In the genomic region with DNA sequence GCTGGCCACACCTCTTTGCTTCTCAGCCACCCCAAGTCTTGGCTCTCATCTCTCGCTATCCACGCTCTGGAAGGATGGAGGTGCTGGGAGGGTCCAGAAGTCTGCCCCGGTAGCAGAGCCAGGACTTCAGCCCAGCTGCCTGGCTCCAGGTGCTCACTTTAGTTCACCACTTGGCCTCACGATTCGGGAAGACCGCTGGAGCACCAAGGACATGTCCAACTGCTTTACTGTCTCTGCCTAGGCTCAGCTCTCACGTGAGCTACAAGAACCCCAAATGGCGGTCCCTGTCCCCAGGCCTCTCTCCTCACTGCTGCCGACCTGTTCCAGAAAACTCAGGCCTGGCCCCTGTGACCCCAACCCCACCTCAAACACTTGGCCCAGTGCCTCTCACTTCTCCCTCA, we compare ENCODE assay signal across 18 cellular contexts. TPM values are rescaled to one million over a fixed set of nuclear protein-coding genes. Genes with fewer than 3 reads are reported as not detected.
DNase-seq lines count a peak whose midpoint lies in the region; ATAC-seq and TF ChIP-seq lines count a peak whose summit lies in the region.
"Had no signal": no experiment of that assay in that cellular context is flagged by ENCODE, and none has a peak within 500 bp of the region (broad histone marks: within the 10 kb centered on the region; RNA-seq: fewer than 3 reads in every experiment).

No MANE protein-coding gene starts in this region.

- peaks cover 75% of the 10 kb centered on the region for H4K20me1 ChIP-seq in Loucy (ENCODE audit: insufficient read depth, low read length, poor library complexity, severe bottlenecking)

- CTCF ChIA-PET in activated naive CD4-positive, alpha-beta T cell treated with anti-CD3 and anti-CD28 coated beads for 36 hours (lab: Charles Lee) = no interaction called here

- no peaks in the 10 kb centered on the region for H3K9me2 ChIP-seq in Loucy (replicated peaks; ENCODE audit: low read depth, low read length)

- H3K4me2 ChIP-seq in Loucy (ENCODE audit: low read depth, low read length, poor library complexity, severe bottlenecking) = peak overlapping the region; percentile 97

- no peaks in the 10 kb centered on the region for H3K9me3 Mint-ChIP-seq in activated naive CD4-positive, alpha-beta T cell treated with anti-CD3 and anti-CD28 coated beads for 36 hours
- H3K9me3 Mint-ChIP-seq in effector memory CD8-positive, alpha-beta T cell = no peaks in the 10 kb centered on the region
- H3K9me3 Mint-ChIP-seq in stimulated activated effector memory CD8-positive, alpha-beta T cell treated with anti-CD3 and anti-CD28 coated beads, Interleukin-12 subunit alpha, Interleukin-12 subunit beta, amount 100 ng/mL, for 72 hours = no peaks in the 10 kb centered on the region

- H3K27ac Mint-ChIP-seq in activated naive CD4-positive, alpha-beta T cell treated with anti-CD3 and anti-CD28 coated beads for 36 hours = peak overlapping the region; percentile 11
- peak overlapping the region; percentile 85 to 95 for H3K27ac Mint-ChIP-seq in effector memory CD8-positive, alpha-beta T cell
- peak overlapping the region; percentile 92 for H3K27ac Mint-ChIP-seq in stimulated activated effector memory CD8-positive, alpha-beta T cell treated with anti-CD3 and anti-CD28 coated beads, Interleukin-12 subunit alpha, Interleukin-12 subunit beta, amount 100 ng/mL, for 72 hours

- intact Hi-C loops in activated naive CD4-positive, alpha-beta T cell treated with anti-CD3 and anti-CD28 coated beads for 36 hours (cut with micrococcal nuclease) = no loop called here

- H3K4me3 ChIP-seq in Loucy (ENCODE audit: low read length, poor library complexity, severe bottlenecking) = peak overlapping the region; percentile 91
- H3K4me3 ChIP-seq: breast epithelium, mucosa of descending colon, pancreas, skin epidermis had no signal

- H3K9ac ChIP-seq in Loucy (ENCODE audit: low read depth, low read length, poor library complexity, severe bottlenecking) = peak overlapping the region; percentile 90

- H2AFZ ChIP-seq in Loucy (ENCODE audit: low read length) = no peak overlapping the region

- peaks cover 82% of the 10 kb centered on the region for H3K79me2 ChIP-seq in Loucy (ENCODE audit: insufficient read depth, low read length)

- H3K27me3 ChIP-seq in Loucy (ENCODE audit: insufficient read depth, low read length, poor library complexity, severe bottlenecking) = no peaks in the 10 kb centered on the region
- H3K27me3 ChIP-seq: breast epithelium, pancreas had no signal

- ATAC-seq in effector memory CD8-positive, alpha-beta T cell (replicated peaks) = no peak
- ATAC-seq in stimulated activated effector memory CD8-positive, alpha-beta T cell treated with anti-CD3 and anti-CD28 coated beads, Interleukin-12 subunit alpha, Interleukin-12 subunit beta, amount 100 ng/mL, for 72 hours = no peak
- no peak for ATAC-seq in GM21576 (IDR thresholded peaks at IDR 0.05; ENCODE audit: unreplicated experiment)
- ATAC-seq in GM18858 (IDR thresholded peaks at IDR 0.05; ENCODE audit: unreplicated experiment) = no peak
- ATAC-seq: mucosa of descending colon, pancreas had no signal

- H3K4me1 Mint-ChIP-seq in activated naive CD4-positive, alpha-beta T cell treated with anti-CD3 and anti-CD28 coated beads for 36 hours (ENCODE audit: low read depth) = peaks cover 41% of the 10 kb centered on the region
- H3K4me1 Mint-ChIP-seq in effector memory CD8-positive, alpha-beta T cell (ENCODE audit: low read depth in 2 of 2) = peaks cover 60% of the 10 kb centered on the region in 2 donors
- H3K4me1 Mint-ChIP-seq in stimulated activated effector memory CD8-positive, alpha-beta T cell treated with anti-CD3 and anti-CD28 coated beads, Interleukin-12 subunit alpha, Interleukin-12 subunit beta, amount 100 ng/mL, for 72 hours = peaks cover 71% of the 10 kb centered on the region

- H3K36me3 ChIP-seq in Loucy (ENCODE audit: insufficient read depth, low read length) = peaks cover 19% of the 10 kb centered on the region; the same call in 1 of the 2 replicates
- H3K36me3 ChIP-seq: breast epithelium had no signal

- peaks cover 48% of the 10 kb centered on the region for H3K4me1 ChIP-seq in Loucy (ENCODE audit: insufficient read depth, low read length, poor library complexity, severe bottlenecking)

- no peak for TF ChIP-seq CTCF in Loucy (conservative IDR thresholded peaks at IDR 0.05; ENCODE audit: low read length)

- H3K36me3 Mint-ChIP-seq in activated naive CD4-positive, alpha-beta T cell treated with anti-CD3 and anti-CD28 coated beads for 36 hours (ENCODE audit: low read depth) = peaks cover 29% of the 10 kb centered on the region
- peaks cover 51% of the 10 kb centered on the region for H3K36me3 Mint-ChIP-seq in effector memory CD8-positive, alpha-beta T cell (ENCODE audit: insufficient read depth)
- H3K36me3 Mint-ChIP-seq in stimulated activated effector memory CD8-positive, alpha-beta T cell treated with anti-CD3 and anti-CD28 coated beads, Interleukin-12 subunit alpha, Interleukin-12 subunit beta, amount 100 ng/mL, for 72 hours = peaks cover 85% of the 10 kb centered on the region
- H3K36me3 Mint-ChIP-seq: activated naive CD8-positive, alpha-beta T cell had no signal

- H3K27me3 Mint-ChIP-seq in activated naive CD4-positive, alpha-beta T cell treated with anti-CD3 and anti-CD28 coated beads for 36 hours (ENCODE audit: low read depth) = no peaks in the 10 kb centered on the region
- H3K27me3 Mint-ChIP-seq in effector memory CD8-positive, alpha-beta T cell = no peaks in the 10 kb centered on the region
- H3K27me3 Mint-ChIP-seq: activated naive CD8-positive, alpha-beta T cell had no signal

- no peaks in the 10 kb centered on the region for H3K9me3 ChIP-seq in Loucy (ENCODE audit: insufficient read depth, low read depth, low read length)
- H3K9me3 ChIP-seq: breast epithelium, mucosa of descending colon, pancreas had no signal

- no peak for DNase-seq in activated naive CD4-positive, alpha-beta T cell treated with anti-CD3 and anti-CD28 coated beads for 36 hours
- no peak for DNase-seq in activated naive CD4-positive, alpha-beta T cell (lab: John Stamatoyannopoulos, UW)
- DNase-seq in effector memory CD8-positive, alpha-beta T cell = no peak
- no peak for DNase-seq in stimulated activated effector memory CD8-positive, alpha-beta T cell treated with anti-CD3 and anti-CD28 coated beads, Interleukin-12 subunit alpha, Interleukin-12 subunit beta, amount 100 ng/mL, for 72 hours (ENCODE audit: low spot score in 2 of 2)
- no peak for DNase-seq in COR-L47 (lab: John Stamatoyannopoulos, UW)
- DNase-seq: activated CD4-positive, alpha-beta T cell treated with anti-CD3 and anti-CD28 coated beads, Interleukin-2, amount 50 U/mL, for 48 hours; DMS79 treated with DMSO at 0.1 percent for 48 hours; Karpas-422; NCI-H1436 treated with DMSO at 0.1 percent for 48 hours; pancreas; SHP77 had no signal

- H3F3A ChIP-seq in Loucy (ENCODE audit: low read depth) = no peaks in the 10 kb centered on the region

- H3K4me3 Mint-ChIP-seq in activated naive CD4-positive, alpha-beta T cell treated with anti-CD3 and anti-CD28 coated beads for 36 hours = no peak overlapping the region
- peak overlapping the region; percentile 92 to 94 for H3K4me3 Mint-ChIP-seq in effector memory CD8-positive, alpha-beta T cell
- peak overlapping the region; percentile 88 for H3K4me3 Mint-ChIP-seq in stimulated activated effector memory CD8-positive, alpha-beta T cell treated with anti-CD3 and anti-CD28 coated beads, Interleukin-12 subunit alpha, Interleukin-12 subunit beta, amount 100 ng/mL, for 72 hours

RNA-seq across cellular contexts. Expression of gene TRIM11, which starts 3.4 kb away (rescaled TPM):
- total RNA-seq in activated naive CD4-positive, alpha-beta T cell treated with anti-CD3 and anti-CD28 coated beads for 36 hours = 10 to 100 TPM; 26.0 to 27.5 TPM

RNA-seq across cellular contexts. Expression of gene TRIM17, which starts 13.4 kb away (rescaled TPM):
- total RNA-seq in activated naive CD4-positive, alpha-beta T cell treated with anti-CD3 and anti-CD28 coated beads for 36 hours = 1 to 10 TPM; 1.0 to 1.2 TPM

Comparison
In these comparisons a context has a peak if more than half of its experiments do, and no peak if none do; other contexts are left out.
1. H3K27ac Mint-ChIP-seq: peak in every context shown above with its lines; median percentile 92 in stimulated activated effector memory CD8-positive, alpha-beta T cell treated with anti-CD3 and anti-CD28 coated beads, Interleukin-12 subunit alpha, Interleukin-12 subunit beta, amount 100 ng/mL, for 72 hours; 90 in effector memory CD8-positive, alpha-beta T cell; 11 in activated naive CD4-positive, alpha-beta T cell treated with anti-CD3 and anti-CD28 coated beads for 36 hours.